ENCODE assay signal across 8 cellular contexts in genomic region chr2:171999125-171999524, GRCh38. TPM values are rescaled to one million over a fixed set of nuclear protein-coding genes. Genes with fewer than 3 reads are reported as not detected.
DNase-seq lines count a peak whose midpoint lies in the region; ATAC-seq, FAIRE-seq and TF ChIP-seq lines count a peak whose summit lies in the region.

No MANE protein-coding gene starts in this region.

- no peak overlapping the region for H3K27ac Mint-ChIP-seq in activated CD4-positive, alpha-beta memory T cell treated with anti-CD3 and anti-CD28 coated beads, Interleukin-2, amount 10 ng/mL, durations not matched to agents 7 days and 5 days
- H3K27ac Mint-ChIP-seq in stimulated activated naive CD8-positive, alpha-beta T cell treated with anti-CD3 and anti-CD28 coated beads, Interleukin-15, amount 100 ng/mL, for 72 hours: peak overlapping the region in 1 of 2 donors; percentile 75

- no peak overlapping the region for H3K9ac ChIP-seq in iPS-15b (ENCODE audit: low read depth, low read length)

- no peaks in the 10 kb centered on the region for H3K36me3 Mint-ChIP-seq in activated CD4-positive, alpha-beta memory T cell treated with anti-CD3 and anti-CD28 coated beads, Interleukin-2, amount 10 ng/mL, durations not matched to agents 7 days and 5 days (ENCODE audit: low read depth)

- CTCF ChIA-PET in activated CD4-positive, alpha-beta memory T cell treated with anti-CD3 and anti-CD28 coated beads, Interleukin-2, amount 10 ng/mL, durations not matched to agents 7 days and 5 days (lab: Charles Lee): no interaction called here

- H3K4me1 Mint-ChIP-seq in activated CD4-positive, alpha-beta memory T cell treated with anti-CD3 and anti-CD28 coated beads, Interleukin-2, amount 10 ng/mL, durations not matched to agents 7 days and 5 days: peaks cover 25% of the 10 kb centered on the region
- H3K4me1 Mint-ChIP-seq in stimulated activated naive CD8-positive, alpha-beta T cell treated with anti-CD3 and anti-CD28 coated beads, Interleukin-15, amount 100 ng/mL, for 72 hours: peaks cover 29% of the 10 kb centered on the region

- no peaks in the 10 kb centered on the region for H3K36me3 ChIP-seq in ACC112 (ENCODE audit: insufficient read depth, low read length)
- no peaks in the 10 kb centered on the region for H3K36me3 ChIP-seq in iPS-15b (ENCODE audit: control insufficient read depth, insufficient read depth, low read length)

- no peak for DNase-seq in activated CD4-positive, alpha-beta memory T cell treated with anti-CD3 and anti-CD28 coated beads, Interleukin-2, amount 10 ng/mL, durations not matched to agents 7 days and 5 days
- peak in 1 of 2 donors; percentile 4 for DNase-seq in stimulated activated naive CD8-positive, alpha-beta T cell treated with anti-CD3 and anti-CD28 coated beads, Interleukin-15, amount 100 ng/mL, for 72 hours
- DNase-seq in NCI-H1105 (lab: John Stamatoyannopoulos, UW): no peak
- DNase-seq in D721Med (ENCODE audit: insufficient read length, low spot score): no peak

- peaks cover 20% of the 10 kb centered on the region for H3K27me3 Mint-ChIP-seq in activated CD4-positive, alpha-beta memory T cell treated with anti-CD3 and anti-CD28 coated beads, Interleukin-2, amount 10 ng/mL, durations not matched to agents 7 days and 5 days
- peaks cover 22% of the 10 kb centered on the region for H3K27me3 Mint-ChIP-seq in stimulated activated naive CD8-positive, alpha-beta T cell treated with anti-CD3 and anti-CD28 coated beads, Interleukin-15, amount 100 ng/mL, for 72 hours

- H3K4me3 Mint-ChIP-seq in activated CD4-positive, alpha-beta memory T cell treated with anti-CD3 and anti-CD28 coated beads, Interleukin-2, amount 10 ng/mL, durations not matched to agents 7 days and 5 days: peak overlapping the region; percentile 95
- H3K4me3 Mint-ChIP-seq in stimulated activated naive CD8-positive, alpha-beta T cell treated with anti-CD3 and anti-CD28 coated beads, Interleukin-15, amount 100 ng/mL, for 72 hours: peak overlapping the region; percentile 90 to 98

- no peaks in the 10 kb centered on the region for H3K27me3 ChIP-seq in ACC112 (ENCODE audit: insufficient read depth, low read length)
- H3K27me3 ChIP-seq in iPS-15b (ENCODE audit: control insufficient read depth, insufficient read depth, low read length): peaks cover 17% of the 10 kb centered on the region

- POLR2A ChIA-PET in activated CD4-positive, alpha-beta memory T cell treated with anti-CD3 and anti-CD28 coated beads, Interleukin-2, amount 10 ng/mL, durations not matched to agents 7 days and 5 days (lab: Charles Lee): interaction anchor here (1.0 to 1.8 kb wide), 2 partner anchors 77 to 107 kb away, joined by 3 to 7 read pairs; partner anchors contain the start of gene HAT1

- no peaks in the 10 kb centered on the region for H3K79me2 ChIP-seq in ACC112 (ENCODE audit: control insufficient read depth, insufficient read depth, low read length, unreplicated experiment)

- H2AFZ ChIP-seq in ACC112 (ENCODE audit: low read length, unreplicated experiment): peak overlapping the region; percentile 97

- H3K27ac ChIP-seq in ACC112 (ENCODE audit: low read depth, low read length): no peak overlapping the region

- no peak for FAIRE-seq in D721Med (lab: Jason Lieb, UNC)

- peak; percentile 13 for ATAC-seq in GM21723 (IDR thresholded peaks at IDR 0.05; ENCODE audit: unreplicated experiment)
- peak; percentile 18 for ATAC-seq in stimulated activated naive CD8-positive, alpha-beta T cell treated with anti-CD3 and anti-CD28 coated beads, Interleukin-15, amount 100 ng/mL, for 72 hours
- no peak for ATAC-seq in HG03159 (IDR thresholded peaks at IDR 0.05; ENCODE audit: unreplicated experiment)

- H3K9me3 ChIP-seq in iPS-15b (ENCODE audit: control insufficient read depth, insufficient read depth, low read length): no peaks in the 10 kb centered on the region

- H3K4me3 ChIP-seq in ACC112 (ENCODE audit: low read depth, low read length) (peak overlapping the region; percentile 86), iPS-15b (ENCODE audit: low read depth, low read length) (peak overlapping the region; percentile 89)

- no peaks in the 10 kb centered on the region for H3K9me3 Mint-ChIP-seq in activated CD4-positive, alpha-beta memory T cell treated with anti-CD3 and anti-CD28 coated beads, Interleukin-2, amount 10 ng/mL, durations not matched to agents 7 days and 5 days
- no peaks in the 10 kb centered on the region for H3K9me3 Mint-ChIP-seq in stimulated activated naive CD8-positive, alpha-beta T cell treated with anti-CD3 and anti-CD28 coated beads, Interleukin-15, amount 100 ng/mL, for 72 hours

- TF ChIP-seq CTCF in D721Med (IDR thresholded peaks at IDR 0.05; ENCODE audit: insufficient read depth, missing control alignments): no peak

- H3K4me1 ChIP-seq in ACC112 (ENCODE audit: control insufficient read depth, insufficient read depth, low read length, unreplicated experiment): peaks cover 14% of the 10 kb centered on the region
- H3K4me1 ChIP-seq in iPS-15b (ENCODE audit: control insufficient read depth, insufficient read depth, low read length): no peaks in the 10 kb centered on the region

RNA-seq across cellular contexts. Expression of gene METAP1D, which starts 0.6 kb away (rescaled TPM):
- total RNA-seq in activated CD4-positive, alpha-beta memory T cell treated with anti-CD3 and anti-CD28 coated beads, Interleukin-2, amount 10 ng/mL, durations not matched to agents 7 days and 5 days: 1 to 10 TPM; 2.8 to 2.9 TPM
